Comparison of ENCODE assay signal across 20 cellular contexts in genomic region chr11:116225784-116226410, GRCh38.
"Had no signal": no experiment of that assay in that cellular context is flagged by ENCODE, and none has a peak within 500 bp of the region (broad histone marks: within the 10 kb centered on the region; RNA-seq: fewer than 3 reads in every experiment).

No MANE protein-coding gene starts in this region.

- H3K27ac Mint-ChIP-seq: activated CD4-positive, alpha-beta T cell treated with anti-CD3 and anti-CD28 coated beads for 36 hours; activated naive CD8-positive, alpha-beta T cell treated with anti-CD3 and anti-CD28 coated beads, Interleukin-2, amount 10 ng/mL, durations not matched to agents 7 days and 5 days; activated T-helper 17 cell treated with anti-CD3 and anti-CD28 coated beads, Interleukin-2, amount 50 U/mL, for 72 hours; naive thymus-derived CD8-positive, alpha-beta T cell; T-helper 2 cell treated with Interferon-gamma antibody and Interleukin-4, amounts not matched to agents 5 μg/mL and 100 μg/mL, for 36 hours; WTC11 had no signal

- DNase-seq: activated CD4-positive, alpha-beta T cell treated with anti-CD3 and anti-CD28 coated beads for 36 hours; activated CD4-positive, alpha-beta T cell treated with anti-CD3 and anti-CD28 coated beads, Interleukin-2, amount 50 U/mL, for 48 hours; activated naive CD4-positive, alpha-beta T cell; activated naive CD8-positive, alpha-beta T cell treated with anti-CD3 and anti-CD28 coated beads, Interleukin-2, amount 10 ng/mL, durations not matched to agents 7 days and 5 days; activated T-cell treated with anti-CD3 and anti-CD28 coated beads for 4 hours; body of pancreas; foreskin keratinocyte; kidney; mesenchymal stem cell; naive thymus-derived CD8-positive, alpha-beta T cell; retina; stimulated activated CD4-positive, alpha-beta T cell treated with anti-CD3 and anti-CD28 coated beads, Interleukin-2, amount 100 ng/mL, for 24 hours; stimulated activated naive CD4-positive, alpha-beta T cell treated with Interleukin-2 at 50 U/mL for 16 hours; thyroid gland had no signal

- H3K4me1 ChIP-seq: body of pancreas, foreskin keratinocyte, parathyroid adenoma, thyroid gland had no signal

- H3K36me3 ChIP-seq: thyroid gland had no signal

- H3K79me2 ChIP-seq: parathyroid adenoma had no signal

- H3K4me3 ChIP-seq: body of pancreas, coronary artery, thyroid gland had no signal

- H3K9ac ChIP-seq: parathyroid adenoma had no signal

- FAIRE-seq: kidney had no signal

- H2AFZ ChIP-seq: parathyroid adenoma had no signal

- H3K27ac ChIP-seq: body of pancreas, coronary artery, foreskin keratinocyte, parathyroid adenoma, thyroid gland had no signal

- H3K27me3 ChIP-seq: body of pancreas, foreskin keratinocyte, thyroid gland had no signal

- H3K4me3 Mint-ChIP-seq: activated CD4-positive, alpha-beta T cell treated with anti-CD3 and anti-CD28 coated beads for 36 hours; activated naive CD8-positive, alpha-beta T cell treated with anti-CD3 and anti-CD28 coated beads, Interleukin-2, amount 10 ng/mL, durations not matched to agents 7 days and 5 days; activated T-helper 17 cell treated with anti-CD3 and anti-CD28 coated beads, Interleukin-2, amount 50 U/mL, for 72 hours; central memory CD8-positive, alpha-beta T cell; naive thymus-derived CD8-positive, alpha-beta T cell; T-helper 2 cell treated with Interferon-gamma antibody and Interleukin-4, amounts not matched to agents 5 μg/mL and 100 μg/mL, for 36 hours; WTC11 had no signal

- H3K4me1 Mint-ChIP-seq: activated CD4-positive, alpha-beta T cell treated with anti-CD3 and anti-CD28 coated beads for 36 hours; activated naive CD8-positive, alpha-beta T cell treated with anti-CD3 and anti-CD28 coated beads, Interleukin-2, amount 10 ng/mL, durations not matched to agents 7 days and 5 days; activated T-helper 17 cell treated with anti-CD3 and anti-CD28 coated beads, Interleukin-2, amount 50 U/mL, for 72 hours; central memory CD8-positive, alpha-beta T cell; naive thymus-derived CD8-positive, alpha-beta T cell had no signal

- H3K36me3 Mint-ChIP-seq: activated naive CD8-positive, alpha-beta T cell treated with anti-CD3 and anti-CD28 coated beads, Interleukin-2, amount 10 ng/mL, durations not matched to agents 7 days and 5 days; naive thymus-derived CD8-positive, alpha-beta T cell; WTC11 had no signal

- H3K9me3 Mint-ChIP-seq: activated naive CD8-positive, alpha-beta T cell treated with anti-CD3 and anti-CD28 coated beads, Interleukin-2, amount 10 ng/mL, durations not matched to agents 7 days and 5 days; activated T-helper 17 cell treated with anti-CD3 and anti-CD28 coated beads, Interleukin-2, amount 50 U/mL, for 72 hours; central memory CD8-positive, alpha-beta T cell; T-helper 2 cell treated with Interferon-gamma antibody and Interleukin-4, amounts not matched to agents 5 μg/mL and 100 μg/mL, for 36 hours; WTC11 had no signal

- H3K9me3 ChIP-seq: body of pancreas, thyroid gland had no signal
